8 cellular contexts compared by ENCODE assay signal in the genomic region with DNA sequence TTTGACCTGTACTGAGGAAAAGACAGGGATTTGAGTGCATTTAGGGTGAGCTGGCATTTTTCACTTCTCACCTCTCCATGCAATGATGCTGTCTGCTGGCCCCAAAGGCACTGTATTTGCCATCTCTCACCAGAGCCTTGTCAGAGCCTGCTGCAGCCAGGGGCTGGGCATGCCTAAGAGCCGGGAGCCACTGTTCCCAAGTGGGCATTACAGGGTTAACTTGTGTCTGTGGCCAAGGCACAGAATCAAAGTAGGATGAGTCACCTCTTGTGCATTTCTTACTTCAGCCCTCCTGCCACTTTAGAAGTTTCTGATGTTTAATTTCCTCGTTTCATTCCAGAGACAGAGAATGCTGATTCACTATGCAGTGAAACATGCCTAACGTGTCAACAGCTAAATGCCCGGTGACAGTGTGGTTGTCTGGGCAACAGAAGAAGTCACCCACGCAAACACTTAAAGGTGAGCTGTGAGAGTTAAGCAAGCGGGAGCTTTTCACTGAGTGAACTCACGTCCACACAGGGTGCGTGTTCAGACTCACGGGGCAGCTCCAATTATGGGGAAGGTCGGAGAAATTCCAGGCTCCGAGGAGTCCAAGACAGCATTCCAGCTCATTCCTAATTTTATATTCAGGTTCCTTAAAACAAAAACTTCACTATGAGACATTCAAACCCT. TPM values are rescaled to one million over a fixed set of nuclear protein-coding genes. Genes with fewer than 3 reads are reported as not detected.
DNase-seq lines count a peak whose midpoint lies in the region; ATAC-seq and TF ChIP-seq lines count a peak whose summit lies in the region.

No MANE protein-coding gene starts in this region.

- no peaks in the 10 kb centered on the region for H3K36me3 Mint-ChIP-seq in progenitor cell of endocrine pancreas (ENCODE audit: insufficient read depth)

- H3K9me3 ChIP-seq in fibroblast of lung (ENCODE audit: control insufficient read depth, insufficient read depth, low read depth, low read length): no peaks in the 10 kb centered on the region

- H3K4me1 ChIP-seq in fibroblast of lung (ENCODE audit: control insufficient read depth, extremely low read depth, insufficient read depth, low read length): peaks cover 23% of the 10 kb centered on the region

- H3K79me2 ChIP-seq in fibroblast of lung (ENCODE audit: control insufficient read depth, insufficient read depth, low read length): no peaks in the 10 kb centered on the region

- H3K36me3 ChIP-seq in fibroblast of lung (ENCODE audit: control insufficient read depth, insufficient read depth, low read length): no peaks in the 10 kb centered on the region

- H3K27me3 ChIP-seq in fibroblast of lung (ENCODE audit: control insufficient read depth, insufficient read depth, low read length): no peaks in the 10 kb centered on the region

- peak overlapping the region; percentile 45 for H3K9ac ChIP-seq in fibroblast of lung (ENCODE audit: insufficient read depth, low read length)

- H3K4me3 Mint-ChIP-seq in progenitor cell of endocrine pancreas (ENCODE audit: low read depth): no peak overlapping the region

- peak overlapping the region; percentile 70 for H3K27ac Mint-ChIP-seq in progenitor cell of endocrine pancreas

- DNase-seq in ACHN: peak; percentile 99
- peak; percentile 98 for DNase-seq in RPMI7951 (ENCODE audit: low read depth)
- peak; percentile 88 to 99 for DNase-seq in fibroblast of lung (ENCODE audit: low read depth in 2 of 2)
- DNase-seq in progenitor cell of endocrine pancreas (ENCODE audit: low spot score, unreplicated experiment): no peak
- no peak for DNase-seq in NCI-H1436 treated with DMSO at 0.1 percent for 48 hours (lab: John Stamatoyannopoulos, UW)
- DNase-seq in UCSD-AML1 (lab: John Stamatoyannopoulos, UW; ENCODE audit: unreplicated experiment): no peak

- H3K4me2 ChIP-seq in fibroblast of lung (ENCODE audit: extremely low read depth, insufficient read depth, low read length): peak overlapping the region; percentile 67

- no peaks in the 10 kb centered on the region for H4K20me1 ChIP-seq in fibroblast of lung (ENCODE audit: control insufficient read depth, extremely low read depth, insufficient read depth, low read length)

- peak overlapping the region; percentile 2 for H2AFZ ChIP-seq in fibroblast of lung (ENCODE audit: low read length)

- peaks cover 13% of the 10 kb centered on the region for H3K4me1 Mint-ChIP-seq in progenitor cell of endocrine pancreas (ENCODE audit: low read depth)

- H3K9me3 Mint-ChIP-seq in progenitor cell of endocrine pancreas (ENCODE audit: low read depth): peaks cover 4% of the 10 kb centered on the region

- peak overlapping the region; percentile 89 for H3K27ac ChIP-seq in fibroblast of lung (ENCODE audit: insufficient read depth, low read length)

- in situ Hi-C loops in ACHN (cut with HindIII; ENCODE audit: low pct_ligation_motif_present, low pct_unique_long_range_greater_than_20kb, low sequenced_read_pairs): no loop called here

- peaks cover 11% of the 10 kb centered on the region for H3K27me3 Mint-ChIP-seq in progenitor cell of endocrine pancreas

- peak overlapping the region in 2 of 4 experiments; percentile 6 to 24 for H3K4me3 ChIP-seq in fibroblast of lung (replicated peaks in 1 of 4; ENCODE audit: control extremely low read depth in 1 of 4, insufficient read depth in 1 of 4, low read depth in 3 of 4, low read length in 4 of 4)

- TF ChIP-seq CTCF in fibroblast of lung (conservative IDR thresholded peaks at IDR 0.05 in 1 of 2, IDR thresholded peaks at IDR 0.05 in 1 of 2; ENCODE audit: low read depth in 1 of 2, low read length in 2 of 2): no peak
- no peak for TF ChIP-seq CTCF in progenitor cell of endocrine pancreas (IDR thresholded peaks at IDR 0.05; ENCODE audit: unreplicated experiment)

- ATAC-seq in GM21619 (IDR thresholded peaks at IDR 0.05; ENCODE audit: unreplicated experiment): peak; percentile 51
- ATAC-seq in GM21723 (IDR thresholded peaks at IDR 0.05; ENCODE audit: unreplicated experiment): no peak

RNA-seq across cellular contexts. Expression of a gene that starts 57.1 kb away (rescaled TPM):
- 10.1 and 11.7 TPM in 2 replicates for total RNA-seq in RPMI7951 (2014; rRNA removed; shearing (Covaris generic))
- total RNA-seq in fibroblast of lung: 8.9 and 158 TPM in 2 replicates
- polyA plus RNA-seq in fibroblast of lung: 80.7 and 227 TPM in 2 replicates
- 47.2 and 125 TPM in 2 replicates for polyA plus RNA-seq in fibroblast of lung (2012)
- polyA minus RNA-seq in fibroblast of lung (ENCODE audit: low replicate concordance): 13.1 and 25.9 TPM in 2 replicates
- total RNA-seq in progenitor cell of endocrine pancreas: 8.6 and 10.3 TPM in 2 replicates

Comparison
In these comparisons a context has a peak if more than half of its experiments do, and no peak if none do; other contexts are left out.
1. DNase-seq: peak in ACHN (single experiment), RPMI7951 (single experiment) and fibroblast of lung (2 of 2); none in progenitor cell of endocrine pancreas (single experiment), NCI-H1436 treated with DMSO at 0.1 percent for 48 hours (single experiment) and UCSD-AML1 (single experiment).